Comparison of ENCODE assay signal across 8 cellular contexts in the genomic region with DNA sequence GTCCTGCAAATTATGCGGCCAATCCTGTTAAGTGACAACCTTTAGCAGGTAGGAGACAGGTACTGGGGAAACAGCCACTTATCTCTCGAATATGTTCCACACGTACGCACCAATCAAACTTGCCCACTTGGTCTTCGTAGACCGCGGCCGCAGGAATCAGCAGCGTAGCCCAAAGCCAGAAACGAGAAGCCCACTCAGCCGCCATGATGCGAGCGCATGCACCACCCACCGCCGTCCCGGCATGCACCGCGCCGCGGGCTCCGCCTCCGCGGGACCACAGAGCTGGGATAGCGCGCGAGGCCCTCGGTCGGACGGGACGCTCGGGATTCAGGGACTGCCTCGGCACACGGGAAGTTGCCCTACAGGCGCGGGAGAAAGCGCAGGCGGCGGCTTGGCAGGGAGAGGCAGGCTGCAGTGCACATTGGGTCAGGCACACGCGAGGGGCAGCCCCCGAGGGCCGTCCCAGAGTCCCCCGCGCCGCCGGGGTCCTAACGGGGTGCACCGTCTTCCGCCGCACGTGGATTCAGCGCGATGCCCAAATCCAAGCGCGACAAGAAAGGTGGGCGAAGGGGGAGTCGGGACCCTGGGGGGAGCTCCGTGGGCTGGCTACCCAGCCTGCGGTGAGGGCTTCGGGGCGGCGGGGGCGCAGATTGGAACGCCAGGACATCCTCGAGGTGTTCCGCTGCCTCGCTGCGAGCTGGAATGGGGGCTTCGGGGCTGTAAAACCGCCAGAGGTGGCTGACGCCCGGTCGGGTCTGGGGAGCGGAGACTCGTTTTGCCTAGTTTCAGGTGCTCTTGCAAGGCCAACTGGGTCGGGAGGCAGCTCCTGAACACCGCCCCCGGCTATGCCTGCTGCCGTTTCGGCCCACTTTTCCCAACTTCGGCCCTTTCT. TPM values are rescaled to one million over a fixed set of nuclear protein-coding genes. Genes with fewer than 3 reads are reported as not detected.
DNase-seq lines count a peak whose midpoint lies in the region; ATAC-seq, FAIRE-seq and TF ChIP-seq lines count a peak whose summit lies in the region.

A gene (minus strand): TSS at position 220 of the 892 bp plus-strand sequence. CDS start 15 bp downstream, at position 205.
A gene (plus strand): TSS at position 501 of the 892 bp plus-strand sequence. CDS start 31 bp downstream, at position 532.

- CTCF ChIA-PET in AG04449 (lab: Yijun Ruan, JAX): interaction anchor here (1.0 to 5.8 kb wide), 11 partner anchors 9 to 410 kb away, joined by 3 to 48 read pairs (median 4); a partner anchor contains a TSS

- H3K4me3 ChIP-seq in AG04449 (ENCODE audit: low read depth, low read length): peak within 1 kb of the TSS; percentile 69
- H3K4me3 ChIP-seq in keratinocyte (ENCODE audit: control insufficient read depth in 2 of 3, extremely low read depth in 1 of 3, insufficient read depth in 2 of 3, low read depth in 1 of 3, low read length in 3 of 3): peak within 1 kb of the TSS; percentile 89 to 92 (median 92)

- H3K4me2 ChIP-seq in keratinocyte (ENCODE audit: control insufficient read depth, extremely low read depth, insufficient read depth, low read depth, low read length): peak within 1 kb of the TSS; percentile 73

- ATAC-seq in GM18867 (IDR thresholded peaks at IDR 0.05; ENCODE audit: unreplicated experiment): peak; percentile 76
- peak; percentile 67 for ATAC-seq in HG03097 (IDR thresholded peaks at IDR 0.05; ENCODE audit: low FRiP score, unreplicated experiment)

- peak within 1 kb of the TSS; percentile 97 for H3K9ac ChIP-seq in keratinocyte (ENCODE audit: control insufficient read depth, extremely low read depth, insufficient read depth, low read length)

- no peak for FAIRE-seq in keratinocyte (lab: Jason Lieb, UNC)

- dilution Hi-C loops in keratinocyte (cut with MboI; ENCODE audit: extremely low pct_ligation_motif_present, low sequenced_read_pairs): no loop called here

- peaks cover 3% of the 10 kb centered on the region for H3K9me1 ChIP-seq in keratinocyte (ENCODE audit: control insufficient read depth, extremely low read depth, insufficient read depth, low read length)

- TF ChIP-seq CTCF in AG04449 (IDR thresholded peaks at IDR 0.05; ENCODE audit: insufficient read depth, low read length, missing control alignments) (no peak), keratinocyte (optimal IDR thresholded peaks at IDR 0.05 in 1 of 3, IDR thresholded peaks at IDR 0.05 in 1 of 3, conservative IDR thresholded peaks at IDR 0.05 in 1 of 3; ENCODE audit: extremely low read depth in 1 of 3, insufficient read depth in 2 of 3, low read length in 3 of 3) (no peak)

- no peak for DNase-seq in AG04449 (ENCODE audit: low read depth, low spot score)
- peak; percentile 85 for DNase-seq in NCI-H345 (lab: John Stamatoyannopoulos, UW)
- DNase-seq in activated CD4-positive, CD25-positive, alpha-beta regulatory T cell treated with anti-CD3 and anti-CD28 coated beads, Interleukin-2, amount 50 U/mL, for 72 hours: peak; percentile 96
- DNase-seq in cerebellar cortex (ENCODE audit: low spot score): peak; percentile 81
- DNase-seq in keratinocyte (ENCODE audit: low read depth, low spot score): no peak
- DNase-seq in stimulated activated CD4-positive, alpha-beta T cell treated with anti-CD3 and anti-CD28 coated beads, Interleukin-12 subunit alpha, Interleukin-12 subunit beta, amount 100 ng/mL, for 48 hours (ENCODE audit: low read depth in 2 of 3, low spot score in 1 of 3): peak; percentile 87 to 88 (median 88)

- H3K36me3 ChIP-seq in keratinocyte (ENCODE audit: control insufficient read depth in 2 of 2, extremely low read depth in 1 of 2, insufficient read depth in 2 of 2, low read length in 2 of 2): peaks cover 5 to 19% of the 10 kb centered on the region in 2 experiments

- POLR2A ChIA-PET in AG04449 (lab: Yijun Ruan, JAX): interaction anchor here (0.7 to 2.0 kb wide), 6 partner anchors 9 to 58 kb away, joined by 3 to 16 read pairs (median 4); no protein-coding TSS in a partner anchor

- no peaks in the 10 kb centered on the region for H3K27me3 ChIP-seq in keratinocyte (ENCODE audit: control insufficient read depth, extremely low read depth, insufficient read depth, low read length)

- peaks cover 10% of the 10 kb centered on the region for H4K20me1 ChIP-seq in keratinocyte (ENCODE audit: control insufficient read depth, extremely low read depth, insufficient read depth, low read length)

- peak within 1 kb of the TSS; percentile 98 for H2AFZ ChIP-seq in keratinocyte (ENCODE audit: control insufficient read depth, low read length)

- H3K79me2 ChIP-seq in keratinocyte (ENCODE audit: control insufficient read depth, insufficient read depth, low read length): peaks cover 96% of the 10 kb centered on the region

- H3K4me1 ChIP-seq in keratinocyte (ENCODE audit: control insufficient read depth, extremely low read depth, insufficient read depth, low read length): peaks cover 19% of the 10 kb centered on the region

- H3K27ac ChIP-seq in keratinocyte (ENCODE audit: control insufficient read depth, insufficient read depth, low read length): peak within 1 kb of the TSS; percentile 89

- no peaks in the 10 kb centered on the region for H3K9me3 ChIP-seq in keratinocyte (ENCODE audit: control insufficient read depth, low read depth, low read length)

RNA-seq across cellular contexts. Expression of the first gene that starts in this region (rescaled TPM):
- polyA plus RNA-seq in keratinocyte: 17.1 to 48.5 TPM (median 28.6 TPM) in 3 replicates
- 17.2 TPM for polyA plus RNA-seq in keratinocyte (2011; ENCODE audit: low read depth)
- polyA plus RNA-seq in keratinocyte (2011; cell fraction: cytosol; rRNA removed): 10.7 and 15.0 TPM in 2 replicates
- polyA plus RNA-seq in keratinocyte (2011; cell fraction: nucleus; rRNA removed): 115 and 137 TPM in 2 replicates
- 22.9 and 37.8 TPM in 2 replicates for polyA plus RNA-seq in keratinocyte (2012; ENCODE audit: low replicate concordance)
- 45.9 to 146 TPM (median 71.2 TPM) in 3 replicates for polyA minus RNA-seq in keratinocyte
- 25.1 TPM for polyA minus RNA-seq in keratinocyte (2011; cell fraction: cytosol; rRNA and poly(A)+ RNA removed)
- polyA minus RNA-seq in keratinocyte (2011; cell fraction: nucleus; rRNA and poly(A)+ RNA removed): 102 and 118 TPM in 2 replicates

RNA-seq across cellular contexts. Expression of the second gene that starts in this region (rescaled TPM):
- polyA plus RNA-seq in keratinocyte: 35.6 to 68.1 TPM (median 50.2 TPM) in 3 replicates
- polyA plus RNA-seq in keratinocyte (2011; ENCODE audit: low read depth): 14.1 TPM
- 37.4 and 42.2 TPM in 2 replicates for polyA plus RNA-seq in keratinocyte (2011; cell fraction: cytosol; rRNA removed)
- 30.3 and 31.9 TPM in 2 replicates for polyA plus RNA-seq in keratinocyte (2011; cell fraction: nucleus; rRNA removed)
- 23.3 and 47.2 TPM in 2 replicates for polyA plus RNA-seq in keratinocyte (2012; ENCODE audit: low replicate concordance)
- polyA minus RNA-seq in keratinocyte: 16.2 to 48.6 TPM (median 27.8 TPM) in 3 replicates
- polyA minus RNA-seq in keratinocyte (2011; cell fraction: cytosol; rRNA and poly(A)+ RNA removed): 20.5 TPM
- 6.3 and 11.1 TPM in 2 replicates for polyA minus RNA-seq in keratinocyte (2011; cell fraction: nucleus; rRNA and poly(A)+ RNA removed)

Comparison
In these comparisons a context has a peak if more than half of its experiments do, and no peak if none do; other contexts are left out.
1. DNase-seq: peak in NCI-H345 (single experiment), activated CD4-positive, CD25-positive, alpha-beta regulatory T cell treated with anti-CD3 and anti-CD28 coated beads, Interleukin-2, amount 50 U/mL, for 72 hours (single experiment), cerebellar cortex (single experiment) and stimulated activated CD4-positive, alpha-beta T cell treated with anti-CD3 and anti-CD28 coated beads, Interleukin-12 subunit alpha, Interleukin-12 subunit beta, amount 100 ng/mL, for 48 hours (3 of 3); none in AG04449 (single experiment) and keratinocyte (single experiment).